ENCODE assay signal across 7 cellular contexts in the genomic region with DNA sequence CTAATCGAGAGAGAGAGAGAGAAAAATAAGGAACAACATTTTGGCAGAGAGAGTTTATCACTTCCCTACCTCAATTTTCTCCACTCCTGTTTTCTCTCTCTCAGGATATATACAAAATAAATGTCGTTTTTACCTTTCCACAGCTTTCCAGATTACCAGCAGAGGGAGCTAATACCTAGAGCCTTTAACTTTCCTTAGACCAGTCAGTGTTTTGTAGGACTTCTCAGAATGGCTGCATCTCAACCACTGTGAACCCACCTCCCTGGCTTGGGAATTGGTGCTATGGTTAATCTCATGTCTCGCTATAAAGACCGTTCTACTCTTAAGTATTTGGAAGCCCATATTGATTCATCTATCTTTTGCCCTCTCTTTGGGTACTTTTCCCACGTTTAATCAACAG.
A peak's percentile ranks its signal among the peaks of the same experiment; 100 is the strongest.
DNase-seq lines count a peak whose midpoint lies in the region; ATAC-seq, FAIRE-seq and TF ChIP-seq lines count a peak whose summit lies in the region.
"Not testable (repeated sequence)": the region's sequence is repeated elsewhere in the genome, so short reads cannot be mapped to it uniquely, and the experiment has no call there.

No MANE protein-coding gene starts in this region.

- H3K36me3 ChIP-seq in endothelial cell of umbilical vein (ENCODE audit: control insufficient read depth in 2 of 2, extremely low read depth in 1 of 2, insufficient read depth in 2 of 2, low read length in 2 of 2); HepG2 (replicated peaks in 1 of 2; ENCODE audit: control insufficient read depth in 1 of 2, insufficient read depth in 2 of 2, low read length in 2 of 2): not testable (repeated sequence)

- not testable (repeated sequence) for H3K4me3 Mint-ChIP-seq in WTC11

- not testable (repeated sequence) for TF ChIP-seq EP300 in A549 (IDR thresholded peaks at IDR 0.05); HepG2 (IDR thresholded peaks at IDR 0.05; ENCODE audit: low read depth in 2 of 2, low read length in 2 of 2); HepG2 (CRISPR knock-in tag; IDR thresholded peaks at IDR 0.05; ENCODE audit: borderline replicate concordance)

- H3K9me3 Mint-ChIP-seq in WTC11, result not testable (repeated sequence)

- not testable (repeated sequence) for TF ChIP-seq CTCF in A549 (IDR thresholded peaks at IDR 0.05); WTC11 (IDR thresholded peaks at IDR 0.05); endothelial cell of umbilical vein (IDR thresholded peaks at IDR 0.05; ENCODE audit: extremely low read depth in 1 of 2, insufficient read depth in 1 of 2, low read depth in 1 of 2, low read length in 2 of 2); HepG2 (CRISPR knock-in tag; IDR thresholded peaks at IDR 0.05)

- no CpG with 5 or more reads among the region's 5 CpGs for WGBS in A549 (ENCODE audit: missing lambda C conversion rate)
- WGBS in HepG2 (ENCODE audit: low lambda C conversion rate), result no CpG with 5 or more reads among the region's 5 CpGs

- not testable (repeated sequence) for BruUV-seq in endothelial cell of umbilical vein (replicated peaks; lab: Mats Ljungman, UMichigan); HepG2 (replicated peaks; lab: Mats Ljungman, UMichigan)

- ATAC-seq in A549 (peak; percentile 50 to 56; a peak in 3 of 6 replicates), WTC11 (peak; percentile 78)
- not testable (repeated sequence) for ATAC-seq in HepG2

- H3K4me2 ChIP-seq in A549; endothelial cell of umbilical vein (ENCODE audit: insufficient read depth, low read length); HepG2 (ENCODE audit: low read depth, low read length): not testable (repeated sequence)

- not testable (repeated sequence) for TF ChIP-seq RAD21 in A549 (conservative IDR thresholded peaks at IDR 0.05 in 1 of 2, IDR thresholded peaks at IDR 0.05 in 1 of 2); HepG2 (CRISPR knock-in tag; IDR thresholded peaks at IDR 0.05)

- not testable (repeated sequence) for H3K79me2 ChIP-seq in endothelial cell of umbilical vein (ENCODE audit: control insufficient read depth, insufficient read depth, low read length); HepG2 (ENCODE audit: insufficient read depth, low read length)

- TF ChIP-seq POLR2A in A549 (IDR thresholded peaks at IDR 0.05; ENCODE audit: low read length); endothelial cell of umbilical vein (IDR thresholded peaks at IDR 0.05; ENCODE audit: low read depth, low read length); HepG2 (IDR thresholded peaks at IDR 0.05; ENCODE audit: insufficient read depth in 1 of 2, low read depth in 2 of 2, low read length in 2 of 2): not testable (repeated sequence)

- dilution Hi-C loops in endothelial cell of umbilical vein (cut with MboI; ENCODE audit: extremely low pct_ligation_motif_present, low sequenced_read_pairs), result not testable (repeated sequence)

- in situ Hi-C loops in HepG2 (cut with HindIII; ENCODE audit: extremely low pct_ligation_motif_present, low pct_unique_long_range_greater_than_20kb), result not testable (repeated sequence)

- H3K9me3 ChIP-seq in A549; endothelial cell of umbilical vein (replicated peaks; ENCODE audit: control insufficient read depth, insufficient read depth, low read length); HepG2 (ENCODE audit: low read length): not testable (repeated sequence)

- CTCF ChIA-PET in A549 (lab: Yijun Ruan, JAX); WTC11 (lab: Charles Lee); endothelial cell of umbilical vein (lab: Charles Lee); HepG2 (lab: Yijun Ruan, JAX; ENCODE audit: low intra/inter-chr PET ratio, low total read pairs): not testable (repeated sequence)

- not testable (repeated sequence) for H3K4me1 ChIP-seq in A549; endothelial cell of umbilical vein (ENCODE audit: control insufficient read depth, extremely low read depth, insufficient read depth, low read length); HepG2 (ENCODE audit: insufficient read depth, low read length)

- peak; percentile 83 for FAIRE-seq in A549 (lab: Jason Lieb, UNC)
- peak; percentile 75 for FAIRE-seq in GM18507 (lab: Jason Lieb, UNC)
- peak; percentile 90 for FAIRE-seq in RCC 7860 (lab: Jason Lieb, UNC)
- FAIRE-seq in endothelial cell of umbilical vein (lab: Jason Lieb, UNC), result peak; percentile 63
- FAIRE-seq in islet of Langerhans (lab: Jason Lieb, UNC), result peak; percentile 95
- peak; percentile 76 for FAIRE-seq in HepG2 (lab: Jason Lieb, UNC)

- not testable (repeated sequence) for H3K9me1 ChIP-seq in endothelial cell of umbilical vein (replicated peaks; ENCODE audit: control insufficient read depth, extremely low read depth, insufficient read depth, low read length)

- H3K27ac Mint-ChIP-seq in WTC11, result not testable (repeated sequence)

- not testable (repeated sequence) for H3K9ac ChIP-seq in endothelial cell of umbilical vein (replicated peaks; ENCODE audit: extremely low read depth, insufficient read depth, low read length); HepG2 (ENCODE audit: insufficient read depth, low read depth, low read length)

- H3K4me1 Mint-ChIP-seq in WTC11, result not testable (repeated sequence)

- POLR2A ChIA-PET in A549 (lab: Yijun Ruan, JAX); WTC11 (lab: Charles Lee); endothelial cell of umbilical vein (lab: Charles Lee); HepG2 (lab: Yijun Ruan, JAX): not testable (repeated sequence)

- H4K20me1 ChIP-seq in endothelial cell of umbilical vein (replicated peaks; ENCODE audit: control insufficient read depth, extremely low read depth, insufficient read depth, low read length); HepG2 (ENCODE audit: insufficient read depth, low read length): not testable (repeated sequence)

- H3K27ac ChIP-seq in A549; endothelial cell of umbilical vein (ENCODE audit: insufficient read depth, low read depth, low read length); HepG2 (ENCODE audit: extremely low read length, insufficient read depth, low read length): not testable (repeated sequence)

- not testable (repeated sequence) for H3K36me3 Mint-ChIP-seq in WTC11

- not testable (repeated sequence) for H3K27me3 ChIP-seq in endothelial cell of umbilical vein (ENCODE audit: control insufficient read depth in 2 of 2, insufficient read depth in 2 of 2, low read length in 2 of 2); HepG2 (ENCODE audit: control insufficient read depth in 1 of 2, insufficient read depth in 2 of 2, low read length in 2 of 2)

- not testable (repeated sequence) for H3K4me3 ChIP-seq in A549; endothelial cell of umbilical vein (replicated peaks in 1 of 3; ENCODE audit: insufficient read depth in 1 of 3, low read depth in 1 of 3, low read length in 3 of 3); HepG2 (replicated peaks in 1 of 3; ENCODE audit: insufficient read depth in 1 of 3, low read depth in 2 of 3, low read length in 3 of 3)

- intact Hi-C loops in endothelial cell of umbilical vein (cut with micrococcal nuclease); HepG2 (cut with micrococcal nuclease; ENCODE audit: unreplicated experiment): not testable (repeated sequence)

- DNase-seq in A549 (ENCODE audit: low read depth in 1 of 2, low spot score in 1 of 2); GM18507 (ENCODE audit: extremely low spot score, insufficient read length, low read depth); RCC 7860 (ENCODE audit: low spot score); WTC11 (ENCODE audit: low spot score); endothelial cell of umbilical vein (ENCODE audit: low read depth, low spot score); HepG2 (ENCODE audit: low spot score): not testable (repeated sequence)

- not testable (repeated sequence) for H2AFZ ChIP-seq in endothelial cell of umbilical vein (ENCODE audit: low read depth, low read length); HepG2 (ENCODE audit: low read length)

- H3K27me3 Mint-ChIP-seq in WTC11 (ENCODE audit: low read depth), result not testable (repeated sequence)
